In genomic region chr21:35475768-35476167, GRCh38 we compare ENCODE assay signal across 10 cellular contexts.
A peak's percentile ranks its signal among the peaks of the same experiment; 100 is the strongest.
DNase-seq lines count a peak whose midpoint lies in the region; ATAC-seq and TF ChIP-seq lines count a peak whose summit lies in the region.
"Had no signal": no experiment of that assay in that cellular context is flagged by ENCODE, and none has a peak within 500 bp of the region (broad histone marks: within the 10 kb centered on the region; RNA-seq: fewer than 3 reads in every experiment).

No MANE protein-coding gene starts in this region.

- H3K27ac ChIP-seq in CD4-positive, alpha-beta memory T cell (ENCODE audit: low read depth, low read length): no peak overlapping the region
- H3K27ac ChIP-seq: breast epithelium had no signal

- H3K9me3 ChIP-seq in CD4-positive, alpha-beta memory T cell (ENCODE audit: control insufficient read depth in 1 of 2, low read length in 2 of 2): no peaks in the 10 kb centered on the region
- H3K9me3 ChIP-seq: breast epithelium had no signal

- POLR2A ChIA-PET in CD4-positive, alpha-beta memory T cell (lab: Charles Lee; ENCODE audit: partially characterized antibody): interaction anchor here (0.7 kb wide), 1 partner anchor 16 kb away, joined by 4 read pairs; no protein-coding TSS in a partner anchor

- H3K4me1 ChIP-seq in CD4-positive, alpha-beta memory T cell (ENCODE audit: insufficient read depth, low read length): peaks cover 9% of the 10 kb centered on the region
- H3K4me1 ChIP-seq: breast epithelium had no signal

- peak overlapping the region; percentile 62 for H3K4me3 Mint-ChIP-seq in activated naive CD8-positive, alpha-beta T cell
- no peak overlapping the region for H3K4me3 Mint-ChIP-seq in mesothelial cell of epicardium
- peak overlapping the region in 2 of 8 donors; percentile 7 to 36 for H3K4me3 Mint-ChIP-seq in CD4-positive, alpha-beta memory T cell
- H3K4me3 Mint-ChIP-seq: IgD-negative memory B cell had no signal

- no peaks in the 10 kb centered on the region for H3K27me3 ChIP-seq in CD4-positive, alpha-beta memory T cell (ENCODE audit: insufficient read depth, low read length)
- H3K27me3 ChIP-seq: breast epithelium had no signal

- CTCF ChIA-PET in CD4-positive, alpha-beta memory T cell (lab: Charles Lee; ENCODE audit: partially characterized antibody): no interaction called here

- ATAC-seq in HG03280 (IDR thresholded peaks at IDR 0.05; ENCODE audit: unreplicated experiment): no peak

- intact Hi-C loops in CD4-positive, alpha-beta memory T cell (cut with micrococcal nuclease): no loop called here

- in situ Hi-C loops in KBM-7 (cut with MboI; ENCODE audit: low pct_unique_long_range_greater_than_20kb, low sequenced_read_pairs) (no loop called here), ACHN (cut with HindIII; ENCODE audit: low pct_ligation_motif_present, low pct_unique_long_range_greater_than_20kb, low sequenced_read_pairs) (no loop called here)

- peak; percentile 91 to 92 for DNase-seq in AML-193 (lab: John Stamatoyannopoulos, UW)
- DNase-seq in KBM-7: peak; percentile 93
- no peak for DNase-seq in mesothelial cell of epicardium (ENCODE audit: low spot score in 2 of 2, unreplicated experiment in 2 of 2)
- no peak for DNase-seq in CD4-positive, alpha-beta memory T cell
- DNase-seq in ACHN: no peak
- no peak for DNase-seq in amygdala (lab: John Stamatoyannopoulos, UW)

- no peaks in the 10 kb centered on the region for H3K27me3 Mint-ChIP-seq in activated naive CD8-positive, alpha-beta T cell
- no peaks in the 10 kb centered on the region for H3K27me3 Mint-ChIP-seq in mesothelial cell of epicardium (ENCODE audit: low read depth)
- peaks cover 7 to 11% of the 10 kb centered on the region in 2 donors for H3K27me3 Mint-ChIP-seq in CD4-positive, alpha-beta memory T cell

- H3K9me3 Mint-ChIP-seq in activated naive CD8-positive, alpha-beta T cell (ENCODE audit: low read depth): peaks cover 8% of the 10 kb centered on the region
- H3K9me3 Mint-ChIP-seq in mesothelial cell of epicardium: peaks cover 16% of the 10 kb centered on the region
- peaks cover 0 to 8% (median 6%) of the 10 kb centered on the region in 8 donors for H3K9me3 Mint-ChIP-seq in CD4-positive, alpha-beta memory T cell

- no peak for TF ChIP-seq CTCF in mesothelial cell of epicardium (IDR thresholded peaks at IDR 0.05; ENCODE audit: unreplicated experiment)

- peak overlapping the region; percentile 79 for H3K27ac Mint-ChIP-seq in activated naive CD8-positive, alpha-beta T cell
- H3K27ac Mint-ChIP-seq in mesothelial cell of epicardium: peak overlapping the region; percentile 22
- H3K27ac Mint-ChIP-seq in CD4-positive, alpha-beta memory T cell: no peak overlapping the region

- H3K36me3 ChIP-seq in CD4-positive, alpha-beta memory T cell (ENCODE audit: insufficient read depth, low read length): no peaks in the 10 kb centered on the region
- H3K36me3 ChIP-seq: breast epithelium had no signal

- no peak overlapping the region for H3K4me3 ChIP-seq in CD4-positive, alpha-beta memory T cell (ENCODE audit: low read length in 2 of 2)
- H3K4me3 ChIP-seq: breast epithelium had no signal

- peaks cover 35% of the 10 kb centered on the region for H3K4me1 Mint-ChIP-seq in activated naive CD8-positive, alpha-beta T cell (ENCODE audit: low read depth)
- peaks cover 21% of the 10 kb centered on the region for H3K4me1 Mint-ChIP-seq in mesothelial cell of epicardium
- H3K4me1 Mint-ChIP-seq in CD4-positive, alpha-beta memory T cell: peaks cover 7 to 10% (median 10%) of the 10 kb centered on the region in 4 donors

- peaks cover 6% of the 10 kb centered on the region for H3K36me3 Mint-ChIP-seq in activated naive CD8-positive, alpha-beta T cell
- H3K36me3 Mint-ChIP-seq in mesothelial cell of epicardium: peaks cover 1% of the 10 kb centered on the region
- H3K36me3 Mint-ChIP-seq in CD4-positive, alpha-beta memory T cell: no peaks in the 10 kb centered on the region
- H3K36me3 Mint-ChIP-seq: IgD-negative memory B cell had no signal

Comparison
In these comparisons a context has a peak if more than half of its experiments do, and no peak if none do; other contexts are left out.
1. DNase-seq: peak in AML-193 (2 of 2) and KBM-7 (single experiment); none in mesothelial cell of epicardium (0 of 2), CD4-positive, alpha-beta memory T cell (0 of 5), ACHN (single experiment) and amygdala (0 of 56).
2. H3K27ac Mint-ChIP-seq: peak in activated naive CD8-positive, alpha-beta T cell (single experiment) and mesothelial cell of epicardium (single experiment); none in CD4-positive, alpha-beta memory T cell (0 of 7).